9 cellular contexts compared by ENCODE assay signal in the genomic region with DNA sequence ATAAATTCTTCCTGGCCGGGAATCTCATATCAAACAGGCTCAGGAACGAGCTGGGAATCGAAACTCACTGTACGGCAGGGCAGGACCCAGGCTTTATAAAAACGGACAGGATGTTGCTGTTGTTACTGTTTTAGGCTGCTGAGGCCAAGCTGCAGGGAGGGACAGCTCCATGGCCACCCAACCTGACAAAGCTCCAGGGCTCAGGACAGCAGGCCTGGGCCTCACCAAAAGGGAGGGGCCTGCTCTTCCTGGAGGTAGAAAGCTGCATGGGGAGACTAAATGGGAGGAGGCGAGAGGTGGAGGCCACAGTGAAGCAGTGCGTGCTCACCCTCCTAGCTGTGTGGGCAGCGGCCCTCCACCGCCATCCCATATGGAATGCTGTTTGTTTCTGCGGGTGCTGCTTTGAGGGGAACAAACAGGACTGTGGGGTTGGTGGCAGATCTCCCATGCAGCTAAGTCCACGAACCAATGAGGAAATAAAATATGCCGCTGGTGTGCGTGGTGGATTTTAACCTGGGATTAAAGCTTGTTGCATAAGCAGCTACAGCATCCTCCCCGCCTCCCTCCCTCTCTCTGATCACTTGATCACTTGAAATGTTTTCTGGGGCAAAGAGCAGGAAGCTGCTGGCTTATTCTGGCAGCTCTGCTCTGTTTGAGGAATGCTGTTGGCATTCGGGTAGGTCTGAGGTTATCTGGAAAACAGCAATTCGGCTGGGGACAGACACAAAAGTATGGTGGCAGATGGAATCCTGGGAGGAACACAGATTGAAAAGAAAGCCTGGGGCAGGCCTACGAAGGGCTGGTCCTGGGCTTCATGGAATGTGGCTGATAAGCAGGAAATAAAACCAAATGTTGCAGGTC. TPM values are rescaled to one million over a fixed set of nuclear protein-coding genes. Genes with fewer than 3 reads are reported as not detected.
DNase-seq lines count a peak whose midpoint lies in the region; ATAC-seq, FAIRE-seq and TF ChIP-seq lines count a peak whose summit lies in the region.
"Had no signal": no experiment of that assay in that cellular context is flagged by ENCODE, and none has a peak within 500 bp of the region (broad histone marks: within the 10 kb centered on the region; RNA-seq: fewer than 3 reads in every experiment).

No MANE protein-coding gene starts in this region.

- TF ChIP-seq POLR2A in esophagus squamous epithelium (IDR thresholded peaks at IDR 0.05): peak in 3 of 4 donors; percentile 45 to 70 (median 69)

- TF ChIP-seq CTCF in esophagus squamous epithelium (IDR thresholded peaks at IDR 0.05): no peak

- peak overlapping the region in 3 of 4 donors; percentile 18 to 47 (median 27) for H3K4me3 ChIP-seq in esophagus squamous epithelium
- H3K4me3 ChIP-seq in muscle layer of duodenum (ENCODE audit: low read depth in 1 of 2, low read length in 2 of 2): peak overlapping the region; percentile 24 to 42
- H3K4me3 ChIP-seq in aorta (ENCODE audit: low read length in 2 of 2): no peak overlapping the region

- WGBS in esophagus squamous epithelium, 2 donors: 7 to 11% methylated on average over 13 to 16 of the region's 17 CpGs
- 1 to 3% methylated on average over 17 of the region's 17 CpGs for WGBS in aorta, 2 donors

- no peaks in the 10 kb centered on the region for H3K36me3 ChIP-seq in esophagus squamous epithelium
- H3K36me3 ChIP-seq in muscle layer of duodenum (ENCODE audit: control insufficient read depth in 1 of 2, insufficient read depth in 2 of 2, low read length in 2 of 2): no peaks in the 10 kb centered on the region
- H3K36me3 ChIP-seq in aorta (ENCODE audit: control insufficient read depth in 1 of 2, insufficient read depth in 2 of 2, low read length in 1 of 2): no peaks in the 10 kb centered on the region

- peak; percentile 18 for DNase-seq in NCI-H1436 treated with DMSO at 0.1 percent for 48 hours (lab: John Stamatoyannopoulos, UW)
- no peak for DNase-seq in NCI-H1436 (lab: John Stamatoyannopoulos, UW)
- DNase-seq in LoVo (ENCODE audit: low spot score): peak; percentile 87
- DNase-seq in esophagus squamous epithelium (lab: John Stamatoyannopoulos, UW): peak; percentile 18
- peak in 1 of 2 donors; percentile 89 for DNase-seq in aorta

- peak overlapping the region; percentile 97 to 100 (median 100) for H3K27ac ChIP-seq in esophagus squamous epithelium
- H3K27ac ChIP-seq in muscle layer of duodenum (ENCODE audit: low read length): peak overlapping the region; percentile 98
- peak overlapping the region; percentile 99 to 100 for H3K27ac ChIP-seq in aorta (ENCODE audit: low read depth in 1 of 2, low read length in 2 of 2)

- H3K9me3 ChIP-seq in esophagus squamous epithelium (no peaks in the 10 kb centered on the region), muscle layer of duodenum (ENCODE audit: control insufficient read depth in 1 of 2, low read length in 2 of 2) (no peaks in the 10 kb centered on the region), aorta (ENCODE audit: control insufficient read depth, low read length) (no peaks in the 10 kb centered on the region)

- intact Hi-C loops in esophagus squamous epithelium (cut with DNase I): loop anchor here (5.0 kb wide), 1 partner anchor 42 kb away; no protein-coding TSS in a partner anchor
- intact Hi-C loops in aorta (cut with DNase I): loop anchor here (2.0 to 5.0 kb wide), 2 partner anchors 40 to 42 kb away; no protein-coding TSS in a partner anchor

- H3K27me3 ChIP-seq in esophagus squamous epithelium: no peaks in the 10 kb centered on the region
- H3K27me3 ChIP-seq in muscle layer of duodenum (ENCODE audit: low read depth, low read length): no peaks in the 10 kb centered on the region
- no peaks in the 10 kb centered on the region for H3K27me3 ChIP-seq in aorta (ENCODE audit: control insufficient read depth in 1 of 2, insufficient read depth in 2 of 2, low read length in 1 of 2)

- ATAC-seq in aorta (ENCODE audit: low FRiP score) (peak; percentile 74), HG03025 (IDR thresholded peaks at IDR 0.05; ENCODE audit: low FRiP score, unreplicated experiment) (no peak)

- peaks cover 71 to 87% (median 79%) of the 10 kb centered on the region in 3 donors for H3K4me1 ChIP-seq in esophagus squamous epithelium
- H3K4me1 ChIP-seq in muscle layer of duodenum (ENCODE audit: control insufficient read depth in 1 of 2, insufficient read depth in 2 of 2, low read length in 2 of 2): peaks cover 56 to 71% of the 10 kb centered on the region in 2 donors
- H3K4me1 ChIP-seq in aorta (ENCODE audit: control insufficient read depth in 1 of 2, insufficient read depth in 2 of 2, low read length in 2 of 2): peaks cover 5 to 9% of the 10 kb centered on the region in 2 donors

- FAIRE-seq in TTC549 (lab: Jason Lieb, UNC): peak; percentile 59
- FAIRE-seq: islet of Langerhans had no signal

RNA-seq across cellular contexts. Expression of a gene that starts 2.4 kb away (rescaled TPM):
- total RNA-seq in esophagus squamous epithelium (10 to 100 TPM; 21.5 to 26.3 (median 24.3) TPM), aorta (10 to 100 TPM; 19.1 to 27.4 TPM)
- 1 to 10 TPM; 4.5 to 9.1 TPM for polyA plus RNA-seq in aorta

Comparison
In these comparisons a context has a peak if more than half of its experiments do, and no peak if none do; other contexts are left out.
1. H3K4me3 ChIP-seq: peak in esophagus squamous epithelium (3 of 4) and muscle layer of duodenum (2 of 2); none in aorta (0 of 2).
2. Peak in every context shown above with its lines, with median percentiles within 50 percentile points of each other: H3K27ac ChIP-seq.